ENCODE assay signal across 23 cellular contexts in genomic region chr9:6142816-6143454, GRCh38.
"Had no signal": no experiment of that assay in that cellular context is flagged by ENCODE, and none has a peak within 500 bp of the region (broad histone marks: within the 10 kb centered on the region; RNA-seq: fewer than 3 reads in every experiment).

No MANE protein-coding gene starts in this region.

- H3K4me2 ChIP-seq: neural progenitor cell had no signal

- H3K9ac ChIP-seq: neural progenitor cell had no signal

- ATAC-seq: heart right ventricle; left lung; lower lobe of right lung; natural killer cell treated with Interleukin-12 subunit alpha and Interleukin-12 subunit beta and Interleukin-15 and Interleukin-18, amount 100 ng/mL, for 72 hours; right cardiac atrium; stimulated activated memory B cell treated with anti-CD40 and anti-IgM and Interleukin-4, amounts not matched to agents 10 μg/mL and 1 μg/mL and 100 μg/mL, for 72 hours; upper lobe of right lung had no signal

- H2AFZ ChIP-seq: neural progenitor cell had no signal

- H3K4me1 Mint-ChIP-seq: neural progenitor cell; stimulated activated memory B cell treated with anti-CD40 and anti-IgM and Interleukin-4, amounts not matched to agents 10 μg/mL and 1 μg/mL and 100 μg/mL, for 72 hours had no signal

- H3K36me3 Mint-ChIP-seq: neural progenitor cell; stimulated activated memory B cell treated with anti-CD40 and anti-IgM and Interleukin-4, amounts not matched to agents 10 μg/mL and 1 μg/mL and 100 μg/mL, for 72 hours had no signal

- H3K4me3 Mint-ChIP-seq: natural killer cell treated with Interleukin-12 subunit alpha and Interleukin-12 subunit beta and Interleukin-15 and Interleukin-18, amount 100 ng/mL, for 72 hours; neural progenitor cell; stimulated activated memory B cell treated with anti-CD40 and anti-IgM and Interleukin-4, amounts not matched to agents 10 μg/mL and 1 μg/mL and 100 μg/mL, for 72 hours; stimulated activated naive CD8-positive, alpha-beta T cell treated with anti-CD3 and anti-CD28 coated beads, Interleukin-15, Interleukin-2, amounts not matched to agents 100 ng/mL and 50 ng/mL, for 24 hours had no signal

- H3K36me3 ChIP-seq: colonic mucosa, heart right ventricle, left lung, lower lobe of right lung, neural progenitor cell, ovary, tibial nerve, upper lobe of right lung, vagina had no signal

- DNase-seq: colonic mucosa; dermis blood vessel endothelial cell; heart right ventricle; hypothalamus; islet precursor cell; left lung; lower lobe of right lung; mesenchymal stem cell; midbrain; nucleus accumbens; ovary; right cardiac atrium; stimulated activated CD4-positive, alpha-beta T cell treated with anti-CD3 and anti-CD28 coated beads, Interleukin-4, amount 100 ng/mL, for 1 hour; stimulated activated CD8-positive, alpha-beta memory T cell treated with anti-CD3 and anti-CD28 coated beads, Interleukin-4, amount 100 ng/mL, for 48 hours; testis; upper lobe of right lung had no signal

- H3K4me3 ChIP-seq: colonic mucosa, heart right ventricle, left lung, lower lobe of right lung, neural progenitor cell, ovary, testis, tibial nerve, upper lobe of right lung, vagina had no signal

- H3K27ac Mint-ChIP-seq: natural killer cell treated with Interleukin-12 subunit alpha and Interleukin-12 subunit beta and Interleukin-15 and Interleukin-18, amount 100 ng/mL, for 72 hours; neural progenitor cell; progenitor cell of endocrine pancreas; stimulated activated memory B cell treated with anti-CD40 and anti-IgM and Interleukin-4, amounts not matched to agents 10 μg/mL and 1 μg/mL and 100 μg/mL, for 72 hours; stimulated activated naive CD8-positive, alpha-beta T cell treated with anti-CD3 and anti-CD28 coated beads, Interleukin-15, Interleukin-2, amounts not matched to agents 100 ng/mL and 50 ng/mL, for 24 hours had no signal

- H3K27ac ChIP-seq: colonic mucosa, heart right ventricle, left lung, lower lobe of right lung, neural progenitor cell, ovary, testis, tibial nerve, upper lobe of right lung, vagina had no signal

- H3K9me3 Mint-ChIP-seq: neural progenitor cell; stimulated activated memory B cell treated with anti-CD40 and anti-IgM and Interleukin-4, amounts not matched to agents 10 μg/mL and 1 μg/mL and 100 μg/mL, for 72 hours; stimulated activated naive CD8-positive, alpha-beta T cell treated with anti-CD3 and anti-CD28 coated beads, Interleukin-15, Interleukin-2, amounts not matched to agents 100 ng/mL and 50 ng/mL, for 24 hours had no signal

- H3K27me3 ChIP-seq: colonic mucosa, heart right ventricle, left lung, neural progenitor cell, ovary, testis, tibial nerve, upper lobe of right lung, vagina had no signal

- H3K4me1 ChIP-seq: colonic mucosa, heart right ventricle, left lung, lower lobe of right lung, neural progenitor cell, testis, tibial nerve, upper lobe of right lung, vagina had no signal

- H3K9me3 ChIP-seq: colonic mucosa, left lung, lower lobe of right lung, ovary, testis, tibial nerve, upper lobe of right lung, vagina had no signal
